3 cellular contexts compared by ENCODE assay signal in the genomic region with DNA sequence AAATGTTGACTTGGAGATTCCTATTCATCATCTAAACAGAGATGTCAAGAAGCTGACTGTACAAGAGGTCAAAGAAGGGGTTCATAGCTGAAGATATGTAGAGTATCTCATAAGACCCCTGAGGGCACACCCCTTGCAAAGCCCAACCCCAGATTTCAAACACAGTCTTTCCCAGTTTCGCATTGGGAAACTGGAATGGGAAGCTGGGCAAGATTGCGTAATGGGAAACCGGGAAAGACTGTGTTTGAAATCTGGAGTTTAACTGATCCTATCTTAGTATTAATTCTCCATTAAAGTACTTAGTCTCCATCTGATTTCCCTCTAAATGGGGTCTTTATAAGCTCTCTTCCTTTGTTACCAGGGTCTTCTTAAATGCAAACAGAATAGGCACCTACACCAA.
TF ChIP-seq lines count a peak whose summit lies in the region.

No MANE protein-coding gene starts in this region.

TF ChIP-seq in A549, 52 proteins besides CTCF, POLR2A, EP300 and RAD21:
- peak; percentile 21 to 60; a peak in 3 of 4 replicates for TF ChIP-seq CEBPB (IDR thresholded peaks at IDR 0.05)
- TF ChIP-seq ZNF302 (CRISPR knock-in tag; IDR thresholded peaks at IDR 0.05), result no peak
- no peak for TF ChIP-seq FOSL2 (IDR thresholded peaks at IDR 0.05)
- TF ChIP-seq FOSL2 (CRISPR knock-in tag; IDR thresholded peaks at IDR 0.05), result no peak
- TF ChIP-seq PHF8 (IDR thresholded peaks at IDR 0.05; ENCODE audit: borderline replicate concordance, low read depth), result no peak
- TF ChIP-seq TFCP2L1 (CRISPR knock-in tag; IDR thresholded peaks at IDR 0.05), result no peak
- no peak for TF ChIP-seq HEYL (CRISPR knock-in tag; IDR thresholded peaks at IDR 0.05)
TF ChIP-seq in A549: peak in this region for 1.

TF ChIP-seq in K562, 482 proteins besides CTCF, POLR2A, EP300 and RAD21:
- TF ChIP-seq LARP7 (IDR thresholded peaks at IDR 0.05) (no peak), CEBPB (tag; IDR thresholded peaks at IDR 0.05) (peak; percentile 77), CEBPG (CRISPR knock-in tag; IDR thresholded peaks at IDR 0.05) (no peak), CEBPG (tag; conservative IDR thresholded peaks at IDR 0.05 in 1 of 2, IDR thresholded peaks at IDR 0.05 in 1 of 2) (peak; percentile 50 to 90), RB1 (IDR thresholded peaks at IDR 0.05; ENCODE audit: low read depth) (no peak)
- TF ChIP-seq, protein P1, sequence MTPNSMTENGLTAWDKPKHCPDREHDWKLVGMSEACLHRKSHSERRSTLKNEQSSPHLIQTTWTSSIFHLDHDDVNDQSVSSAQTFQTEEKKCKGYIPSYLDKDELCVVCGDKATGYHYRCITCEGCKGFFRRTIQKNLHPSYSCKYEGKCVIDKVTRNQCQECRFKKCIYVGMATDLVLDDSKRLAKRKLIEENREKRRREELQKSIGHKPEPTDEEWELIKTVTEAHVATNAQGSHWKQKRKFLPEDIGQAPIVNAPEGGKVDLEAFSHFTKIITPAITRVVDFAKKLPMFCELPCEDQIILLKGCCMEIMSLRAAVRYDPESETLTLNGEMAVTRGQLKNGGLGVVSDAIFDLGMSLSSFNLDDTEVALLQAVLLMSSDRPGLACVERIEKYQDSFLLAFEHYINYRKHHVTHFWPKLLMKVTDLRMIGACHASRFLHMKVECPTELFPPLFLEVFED (CRISPR knock-in tag; conservative IDR thresholded peaks at IDR 0.05), result no peak
- TF ChIP-seq, protein P2, sequence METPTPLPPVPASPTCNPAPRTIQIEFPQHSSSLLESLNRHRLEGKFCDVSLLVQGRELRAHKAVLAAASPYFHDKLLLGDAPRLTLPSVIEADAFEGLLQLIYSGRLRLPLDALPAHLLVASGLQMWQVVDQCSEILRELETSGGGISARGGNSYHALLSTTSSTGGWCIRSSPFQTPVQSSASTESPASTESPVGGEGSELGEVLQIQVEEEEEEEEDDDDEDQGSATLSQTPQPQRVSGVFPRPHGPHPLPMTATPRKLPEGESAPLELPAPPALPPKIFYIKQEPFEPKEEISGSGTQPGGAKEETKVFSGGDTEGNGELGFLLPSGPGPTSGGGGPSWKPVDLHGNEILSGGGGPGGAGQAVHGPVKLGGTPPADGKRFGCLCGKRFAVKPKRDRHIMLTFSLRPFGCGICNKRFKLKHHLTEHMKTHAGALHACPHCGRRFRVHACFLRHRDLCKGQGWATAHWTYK (CRISPR knock-in tag; IDR thresholded peaks at IDR 0.05), result no peak
TF ChIP-seq in K562: peak in this region for 2.

TF ChIP-seq in HepG2, 621 proteins besides CTCF, POLR2A, EP300 and RAD21:
- TF ChIP-seq CEBPB (IDR thresholded peaks at IDR 0.05; ENCODE audit: borderline replicate concordance, low read depth, low read length), result peak; percentile 84
- peak; percentile 27; the same call in 1 of the 2 replicates for TF ChIP-seq CEBPG (CRISPR knock-in tag; IDR thresholded peaks at IDR 0.05)
- TF ChIP-seq ATF7-NPFF (CRISPR knock-in tag; IDR thresholded peaks at IDR 0.05; ENCODE audit: low read depth), result no peak
- TF ChIP-seq ZNF33A (CRISPR knock-in tag; IDR thresholded peaks at IDR 0.05; ENCODE audit: borderline replicate concordance), result no peak
- TF ChIP-seq ZFP1 (CRISPR knock-in tag; IDR thresholded peaks at IDR 0.05), result no peak
